ENCODE assay signal across 1 cellular context in the genomic region with DNA sequence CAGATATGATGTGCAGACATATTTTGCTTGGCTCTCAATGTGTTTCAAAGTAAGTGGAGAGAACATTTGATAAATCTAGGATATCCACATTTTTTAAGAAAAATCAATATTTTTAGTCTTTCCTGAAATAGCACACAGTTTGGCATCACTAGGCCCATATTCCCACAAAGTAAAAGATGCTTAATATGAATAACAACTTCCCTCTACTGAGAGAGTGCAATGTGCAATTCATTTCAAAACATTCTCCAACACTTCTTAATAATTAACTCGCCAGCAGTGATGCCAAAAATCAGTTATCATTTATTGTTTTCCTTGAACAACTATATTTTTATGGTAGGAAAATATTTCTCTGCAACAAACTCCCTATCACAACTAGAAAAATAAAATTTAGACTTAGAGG.
TF ChIP-seq lines count a peak whose summit lies in the region.

No MANE protein-coding gene starts in this region.

TF ChIP-seq in liver, 16 proteins besides CTCF, POLR2A, EP300 and RAD21 (continued from another document):
- TF ChIP-seq, protein P1, sequence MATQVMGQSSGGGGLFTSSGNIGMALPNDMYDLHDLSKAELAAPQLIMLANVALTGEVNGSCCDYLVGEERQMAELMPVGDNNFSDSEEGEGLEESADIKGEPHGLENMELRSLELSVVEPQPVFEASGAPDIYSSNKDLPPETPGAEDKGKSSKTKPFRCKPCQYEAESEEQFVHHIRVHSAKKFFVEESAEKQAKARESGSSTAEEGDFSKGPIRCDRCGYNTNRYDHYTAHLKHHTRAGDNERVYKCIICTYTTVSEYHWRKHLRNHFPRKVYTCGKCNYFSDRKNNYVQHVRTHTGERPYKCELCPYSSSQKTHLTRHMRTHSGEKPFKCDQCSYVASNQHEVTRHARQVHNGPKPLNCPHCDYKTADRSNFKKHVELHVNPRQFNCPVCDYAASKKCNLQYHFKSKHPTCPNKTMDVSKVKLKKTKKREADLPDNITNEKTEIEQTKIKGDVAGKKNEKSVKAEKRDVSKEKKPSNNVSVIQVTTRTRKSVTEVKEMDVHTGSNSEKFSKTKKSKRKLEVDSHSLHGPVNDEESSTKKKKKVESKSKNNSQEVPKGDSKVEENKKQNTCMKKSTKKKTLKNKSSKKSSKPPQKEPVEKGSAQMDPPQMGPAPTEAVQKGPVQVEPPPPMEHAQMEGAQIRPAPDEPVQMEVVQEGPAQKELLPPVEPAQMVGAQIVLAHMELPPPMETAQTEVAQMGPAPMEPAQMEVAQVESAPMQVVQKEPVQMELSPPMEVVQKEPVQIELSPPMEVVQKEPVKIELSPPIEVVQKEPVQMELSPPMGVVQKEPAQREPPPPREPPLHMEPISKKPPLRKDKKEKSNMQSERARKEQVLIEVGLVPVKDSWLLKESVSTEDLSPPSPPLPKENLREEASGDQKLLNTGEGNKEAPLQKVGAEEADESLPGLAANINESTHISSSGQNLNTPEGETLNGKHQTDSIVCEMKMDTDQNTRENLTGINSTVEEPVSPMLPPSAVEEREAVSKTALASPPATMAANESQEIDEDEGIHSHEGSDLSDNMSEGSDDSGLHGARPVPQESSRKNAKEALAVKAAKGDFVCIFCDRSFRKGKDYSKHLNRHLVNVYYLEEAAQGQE (IDR thresholded peaks at IDR 0.05): no peak
- TF ChIP-seq NR2F2 (IDR thresholded peaks at IDR 0.05) (no peak), GABPA (IDR thresholded peaks at IDR 0.05 in 1 of 2, conservative IDR thresholded peaks at IDR 0.05 in 1 of 2) (no peak), SP1 (IDR thresholded peaks at IDR 0.05) (peak; percentile 6), YY1 (IDR thresholded peaks at IDR 0.05) (peak; percentile 13), FOXA1 (IDR thresholded peaks at IDR 0.05) (no peak), JUND (IDR thresholded peaks at IDR 0.05) (no peak), EGR1 (IDR thresholded peaks at IDR 0.05; ENCODE audit: low read depth in 2 of 2) (no peak), HNF4A (conservative IDR thresholded peaks at IDR 0.05) (peak; percentile 46 to 56), HNF4G (IDR thresholded peaks at IDR 0.05) (no peak)
- TF ChIP-seq, protein P2, sequence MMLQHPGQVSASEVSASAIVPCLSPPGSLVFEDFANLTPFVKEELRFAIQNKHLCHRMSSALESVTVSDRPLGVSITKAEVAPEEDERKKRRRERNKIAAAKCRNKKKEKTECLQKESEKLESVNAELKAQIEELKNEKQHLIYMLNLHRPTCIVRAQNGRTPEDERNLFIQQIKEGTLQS (IDR thresholded peaks at IDR 0.05): no peak
- TF ChIP-seq, protein P3, sequence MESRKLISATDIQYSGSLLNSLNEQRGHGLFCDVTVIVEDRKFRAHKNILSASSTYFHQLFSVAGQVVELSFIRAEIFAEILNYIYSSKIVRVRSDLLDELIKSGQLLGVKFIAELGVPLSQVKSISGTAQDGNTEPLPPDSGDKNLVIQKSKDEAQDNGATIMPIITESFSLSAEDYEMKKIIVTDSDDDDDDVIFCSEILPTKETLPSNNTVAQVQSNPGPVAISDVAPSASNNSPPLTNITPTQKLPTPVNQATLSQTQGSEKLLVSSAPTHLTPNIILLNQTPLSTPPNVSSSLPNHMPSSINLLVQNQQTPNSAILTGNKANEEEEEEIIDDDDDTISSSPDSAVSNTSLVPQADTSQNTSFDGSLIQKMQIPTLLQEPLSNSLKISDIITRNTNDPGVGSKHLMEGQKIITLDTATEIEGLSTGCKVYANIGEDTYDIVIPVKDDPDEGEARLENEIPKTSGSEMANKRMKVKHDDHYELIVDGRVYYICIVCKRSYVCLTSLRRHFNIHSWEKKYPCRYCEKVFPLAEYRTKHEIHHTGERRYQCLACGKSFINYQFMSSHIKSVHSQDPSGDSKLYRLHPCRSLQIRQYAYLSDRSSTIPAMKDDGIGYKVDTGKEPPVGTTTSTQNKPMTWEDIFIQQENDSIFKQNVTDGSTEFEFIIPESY (IDR thresholded peaks at IDR 0.05): no peak
